In the genomic region with DNA sequence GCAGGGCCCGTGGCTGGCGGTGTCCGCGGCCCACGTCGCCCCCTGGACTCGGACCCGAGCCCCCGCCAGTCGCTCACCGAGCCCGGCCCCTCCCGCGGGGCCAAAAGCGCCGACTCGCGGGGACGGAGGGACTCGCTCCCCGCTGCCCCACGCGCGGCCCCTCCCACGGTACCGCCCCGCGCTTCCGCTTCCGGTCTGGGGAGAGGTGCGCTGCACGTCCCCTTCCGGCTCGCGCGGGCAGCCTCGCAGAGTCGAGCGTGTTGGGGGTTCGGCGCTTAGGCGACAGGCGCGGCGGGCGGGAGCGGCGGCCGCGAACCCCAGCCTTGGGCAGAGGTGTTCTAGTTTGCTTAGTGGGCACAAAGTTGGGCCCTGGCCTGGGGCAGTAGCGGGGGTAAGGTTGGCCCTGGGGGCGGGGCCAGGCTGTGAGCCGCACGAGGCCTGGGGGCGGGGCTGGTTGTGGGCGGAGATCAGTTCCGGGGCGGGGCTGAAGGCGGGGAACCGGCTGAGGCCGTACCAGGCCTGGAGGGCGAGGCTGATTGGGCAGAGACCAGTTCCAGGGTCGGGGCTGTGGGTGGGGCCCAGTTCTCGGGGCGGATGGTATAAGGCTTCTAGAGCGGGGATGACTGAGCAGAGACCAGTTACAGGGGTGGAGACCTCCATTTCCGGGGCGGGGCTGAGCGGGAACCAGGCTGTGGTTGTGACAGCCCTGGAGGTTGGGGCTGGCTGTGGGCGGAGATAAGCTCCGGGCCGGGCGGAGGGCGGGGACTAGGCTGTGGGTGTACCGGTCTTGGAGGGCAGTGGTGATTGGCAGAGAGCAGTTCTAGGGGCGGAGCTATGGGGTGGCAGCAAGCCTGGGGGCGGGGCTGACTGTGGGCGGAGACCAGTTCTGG, we compare ENCODE assay signal across 8 cellular contexts. TPM values are rescaled to one million over a fixed set of nuclear protein-coding genes. Genes with fewer than 3 reads are reported as not detected.
DNase-seq lines count a peak whose midpoint lies in the region; ATAC-seq, FAIRE-seq and TF ChIP-seq lines count a peak whose summit lies in the region.

A gene (plus strand): TSS at position 246 of the 890 bp plus-strand sequence. CDS start 10,302 bp downstream, outside the sequence.
A gene (minus strand): TSS at position 173 of the 890 bp plus-strand sequence. CDS start 9,645 bp downstream, outside the sequence.

- H3K79me2 ChIP-seq in H1 (ENCODE audit: control insufficient read depth in 1 of 2, insufficient read depth in 2 of 2, low read length in 2 of 2): no peaks in the 10 kb centered on the region
- no peaks in the 10 kb centered on the region for H3K79me2 ChIP-seq in mesendoderm (ENCODE audit: control insufficient read depth, insufficient read depth, low read length)

- H3K27me3 Mint-ChIP-seq in activated CD8-positive, alpha-beta memory T cell treated with anti-CD3 and anti-CD28 coated beads, Interleukin-2, amount 10 ng/mL, durations not matched to agents 7 days and 5 days: no peaks in the 10 kb centered on the region

- no peak within 1 kb of the TSS for H3K23ac ChIP-seq in H1 (ENCODE audit: insufficient read length)
- no peak within 1 kb of the TSS for H3K23ac ChIP-seq in mesendoderm (ENCODE audit: low read length)

- no peak within 1 kb of the TSS for H2AK5ac ChIP-seq in H1 (ENCODE audit: low read depth, low read length)
- H2AK5ac ChIP-seq in mesendoderm (ENCODE audit: low read length): no peak within 1 kb of the TSS

- H3K27ac ChIP-seq in C4-2B (peak within 1 kb of the TSS; percentile 82), H1 (ENCODE audit: low read depth, low read length) (peak within 1 kb of the TSS; percentile 41; the same call in 1 of the 2 replicates), mesendoderm (ENCODE audit: low read depth, low read length) (peak within 1 kb of the TSS; percentile 88)

- no peak within 1 kb of the TSS for H3K14ac ChIP-seq in H1 (ENCODE audit: insufficient read length)

- H3K36me3 Mint-ChIP-seq in activated CD8-positive, alpha-beta memory T cell treated with anti-CD3 and anti-CD28 coated beads, Interleukin-2, amount 10 ng/mL, durations not matched to agents 7 days and 5 days: peaks cover 13% of the 10 kb centered on the region

- H4K91ac ChIP-seq in H1 (replicated peaks; ENCODE audit: insufficient read length, low read length): no peak within 1 kb of the TSS

- H3K4me1 ChIP-seq in H1 (replicated peaks in 1 of 4; ENCODE audit: control insufficient read depth in 3 of 4, insufficient read depth in 4 of 4, low read length in 3 of 4) (no peaks in the 10 kb centered on the region), mesendoderm (ENCODE audit: control insufficient read depth, low read depth, low read length) (no peaks in the 10 kb centered on the region)

- H4K5ac ChIP-seq in H1 (ENCODE audit: insufficient read length, low read depth, low read length) (peak within 1 kb of the TSS; percentile 62), mesendoderm (ENCODE audit: low read length) (no peak within 1 kb of the TSS)

- no peak within 1 kb of the TSS for H3K4ac ChIP-seq in H1 (replicated peaks; ENCODE audit: insufficient read length, low read depth, low read length)
- H3K4ac ChIP-seq in mesendoderm (ENCODE audit: low read depth, low read length): no peak within 1 kb of the TSS

- H3K79me1 ChIP-seq in H1 (ENCODE audit: low read depth, low read length) (no peaks in the 10 kb centered on the region), mesendoderm (ENCODE audit: low read length) (no peaks in the 10 kb centered on the region)

- peaks cover 16% of the 10 kb centered on the region for H3K4me1 Mint-ChIP-seq in activated CD8-positive, alpha-beta memory T cell treated with anti-CD3 and anti-CD28 coated beads, Interleukin-2, amount 10 ng/mL, durations not matched to agents 7 days and 5 days

- TF ChIP-seq CTCF in C4-2B (conservative IDR thresholded peaks at IDR 0.05) (peak; percentile 71), H1 (IDR thresholded peaks at IDR 0.05; ENCODE audit: control extremely low read depth in 1 of 3, insufficient read depth in 1 of 3, low read depth in 1 of 3, low read length in 3 of 3) (no peak)

- TF ChIP-seq EP300 in H1 (IDR thresholded peaks at IDR 0.05; ENCODE audit: borderline replicate concordance in 1 of 2, low read depth in 2 of 2, low read length in 2 of 2): no peak

- H2AFZ ChIP-seq in H1 (ENCODE audit: low read length): peak within 1 kb of the TSS; percentile 48; the same call in 1 of the 2 replicates

- H3K36me3 ChIP-seq in H1 (ENCODE audit: control insufficient read depth in 2 of 4, insufficient read depth in 4 of 4, low read length in 3 of 4): peaks cover 0 to 4% (median 0%) of the 10 kb centered on the region in 4 experiments; a peak in 3 of 8 replicates
- no peaks in the 10 kb centered on the region for H3K36me3 ChIP-seq in mesendoderm (ENCODE audit: control insufficient read depth, insufficient read depth, low read length)

- TF ChIP-seq POLR2A in H1 (IDR thresholded peaks at IDR 0.05; ENCODE audit: control extremely low read depth in 1 of 2, low read depth in 2 of 2, low read length in 2 of 2): peak in 1 of 2 experiments; percentile 66; a peak in 1 of 3 replicates

- peak within 1 kb of the TSS; percentile 87 for H4K8ac ChIP-seq in H1 (ENCODE audit: extremely low read depth, insufficient read depth, low read length)
- no peak within 1 kb of the TSS for H4K8ac ChIP-seq in mesendoderm (ENCODE audit: low read depth, low read length)

- no peak; a peak in 1 of 4 replicates for TF ChIP-seq RAD21 in H1 (IDR thresholded peaks at IDR 0.05 in 1 of 2, conservative IDR thresholded peaks at IDR 0.05 in 1 of 2; ENCODE audit: low read depth in 2 of 2, low read length in 2 of 2)

- H2BK120ac ChIP-seq in H1 (replicated peaks; ENCODE audit: low read depth, low read length) (no peak within 1 kb of the TSS), mesendoderm (ENCODE audit: low read depth, low read length) (no peak within 1 kb of the TSS)

- peak within 1 kb of the TSS; percentile 62 to 81 (median 72); a peak in 6 of 7 replicates for H3K9ac ChIP-seq in H1 (replicated peaks in 1 of 4; ENCODE audit: extremely low read depth in 1 of 4, low read depth in 3 of 4, low read length in 3 of 4)
- peak within 1 kb of the TSS; percentile 83 for H3K9ac ChIP-seq in mesendoderm (ENCODE audit: low read length)

- H3K27ac Mint-ChIP-seq in activated CD8-positive, alpha-beta memory T cell treated with anti-CD3 and anti-CD28 coated beads, Interleukin-2, amount 10 ng/mL, durations not matched to agents 7 days and 5 days: peak within 1 kb of the TSS; percentile 95

- H3K27me3 ChIP-seq in H1 (replicated peaks in 1 of 4; ENCODE audit: control insufficient read depth in 3 of 4, extremely low read depth in 1 of 4, insufficient read depth in 3 of 4, low read length in 3 of 4) (no peaks in the 10 kb centered on the region), mesendoderm (ENCODE audit: insufficient read depth, low read length, poor library complexity) (no peaks in the 10 kb centered on the region)

- CTCF ChIA-PET in activated CD8-positive, alpha-beta memory T cell treated with anti-CD3 and anti-CD28 coated beads, Interleukin-2, amount 10 ng/mL, durations not matched to agents 7 days and 5 days (lab: Charles Lee): interaction anchor here (0.6 to 0.9 kb wide), 2 partner anchors 251 to 253 kb away, joined by 3 read pairs; no protein-coding TSS in a partner anchor
- CTCF ChIA-PET in H1 (lab: Charles Lee; ENCODE audit: partially characterized antibody): no interaction called here

- POLR2A ChIA-PET in H1 (lab: Charles Lee; ENCODE audit: partially characterized antibody): no interaction called here

- H3K56ac ChIP-seq in H1 (replicated peaks; ENCODE audit: insufficient read length, low read depth, low read length) (no peak within 1 kb of the TSS), mesendoderm (ENCODE audit: low read length) (peak within 1 kb of the TSS; percentile 89)

- no peak within 1 kb of the TSS for H2BK12ac ChIP-seq in H1 (ENCODE audit: low read depth, low read length)

- DNase-seq in HK-2 (ENCODE audit: unreplicated experiment): peak; percentile 99
- DNase-seq in NK-92 (lab: John Stamatoyannopoulos, UW; ENCODE audit: unreplicated experiment): peak; percentile 97
- DNase-seq in activated CD8-positive, alpha-beta memory T cell treated with anti-CD3 and anti-CD28 coated beads, Interleukin-2, amount 10 ng/mL, durations not matched to agents 7 days and 5 days: peak; percentile 100
- peak; percentile 80 to 86 for DNase-seq in H1 (ENCODE audit: low read depth in 1 of 2, low spot score in 2 of 2)
- DNase-seq in mesendoderm: peak; percentile 98
- peak; percentile 97 for DNase-seq in stimulated activated CD8-positive, alpha-beta memory T cell treated with anti-CD3 and anti-CD28 coated beads, Interleukin-15, amount 100 ng/mL, for 1 hour (ENCODE audit: low read depth)

- peak within 1 kb of the TSS; percentile 49 to 79 for H3K4me2 ChIP-seq in H1 (ENCODE audit: insufficient read depth in 1 of 2, low read depth in 2 of 2, low read length in 2 of 2)
- peak within 1 kb of the TSS; percentile 62 for H3K4me2 ChIP-seq in mesendoderm (ENCODE audit: low read length)

- peaks cover 3% of the 10 kb centered on the region for H3K9me3 Mint-ChIP-seq in activated CD8-positive, alpha-beta memory T cell treated with anti-CD3 and anti-CD28 coated beads, Interleukin-2, amount 10 ng/mL, durations not matched to agents 7 days and 5 days (ENCODE audit: low read depth)

- peaks cover 3 to 5% of the 10 kb centered on the region in 2 experiments; a peak in 3 of 4 replicates for H3K9me3 ChIP-seq in H1 (ENCODE audit: insufficient read depth in 2 of 2, low read depth in 1 of 2, low read length in 1 of 2)

- H2BK5ac ChIP-seq in H1 (ENCODE audit: low read depth, low read length) (no peak within 1 kb of the TSS), mesendoderm (ENCODE audit: low read length) (no peak within 1 kb of the TSS)

- no peaks in the 10 kb centered on the region for H4K20me1 ChIP-seq in H1 (replicated peaks in 1 of 2; ENCODE audit: control insufficient read depth in 1 of 2, insufficient read depth in 2 of 2, low read length in 2 of 2)

- H3K23me2 ChIP-seq in H1 (ENCODE audit: low read depth, low read length): no peaks in the 10 kb centered on the region; the same call in 1 of the 2 replicates

- FAIRE-seq in H1 (lab: Jason Lieb, UNC): peak; percentile 79

- H2BK20ac ChIP-seq in H1 (ENCODE audit: low read length): no peak within 1 kb of the TSS

- H3K4me3 Mint-ChIP-seq in activated CD8-positive, alpha-beta memory T cell treated with anti-CD3 and anti-CD28 coated beads, Interleukin-2, amount 10 ng/mL, durations not matched to agents 7 days and 5 days: peak within 1 kb of the TSS; percentile 81

- H3K18ac ChIP-seq in H1 (ENCODE audit: extremely low read depth, low read length): no peak within 1 kb of the TSS; the same call in 1 of the 2 replicates
- H3K18ac ChIP-seq in mesendoderm (ENCODE audit: low read length): peak within 1 kb of the TSS; percentile 21

- H3K4me3 ChIP-seq in H1 (ENCODE audit: extremely low read depth in 1 of 4, insufficient read depth in 2 of 4, low read depth in 3 of 4, low read length in 4 of 4) (peak within 1 kb of the TSS; percentile 72 to 92 (median 76)), mesendoderm (ENCODE audit: low read length) (peak within 1 kb of the TSS; percentile 80)

- H2BK15ac ChIP-seq in H1 (ENCODE audit: low read length): no peak within 1 kb of the TSS
- no peak within 1 kb of the TSS for H2BK15ac ChIP-seq in mesendoderm (replicated peaks; ENCODE audit: low read depth)

- peak; percentile 90 for ATAC-seq in GM19438 (IDR thresholded peaks at IDR 0.05; ENCODE audit: low read depth, unreplicated experiment)
- peak; percentile 96 for ATAC-seq in activated CD8-positive, alpha-beta memory T cell treated with anti-CD3 and anti-CD28 coated beads, Interleukin-2, amount 10 ng/mL, durations not matched to agents 7 days and 5 days

- 0% methylated on average over 50 of the region's 78 CpGs; no CpG with 5 or more reads in 1 of the 2 experiments for WGBS in H1 (ENCODE audit: extremely low coverage in 1 of 2, insufficient coverage in 1 of 2, insufficient read length in 1 of 2, insufficient replicate concordance in 2 of 2, low coverage in 1 of 2, low lambda C conversion rate in 2 of 2, missing lambda C conversion rate in 1 of 2), 2 experiments
- WGBS in mesendoderm (ENCODE audit: extremely low coverage, insufficient coverage, low lambda C conversion rate): no CpG with 5 or more reads among the region's 78 CpGs

RNA-seq across cellular contexts. Expression of the first gene that starts in this region (rescaled TPM):
- not detected for total RNA-seq in activated CD8-positive, alpha-beta memory T cell treated with anti-CD3 and anti-CD28 coated beads, Interleukin-2, amount 10 ng/mL, durations not matched to agents 7 days and 5 days
- not detected in 2 replicates for total RNA-seq in H1 (2021; fragmentation: NEBNext Ultra II Directional; extraction: Animal tissue kit (Norgen Biotek cat#: 25700))
- polyA plus RNA-seq in H1 (2011; rRNA removed): not detected in 2 replicates
- polyA plus RNA-seq in H1 (2011; cell fraction: cytosol; rRNA removed): not detected
- not detected for polyA plus RNA-seq in H1 (2011; cell fraction: nucleus; rRNA removed)
- polyA plus RNA-seq in H1 (2012, experiment 1 of 2): not detected in 4 replicates
- not detected for polyA plus RNA-seq in H1 (2012, experiment 2 of 2)
- polyA plus RNA-seq in H1 (2013, experiment 1 of 2): not detected
- not detected for polyA plus RNA-seq in H1 (2013, experiment 2 of 2)
- polyA minus RNA-seq in H1 (2011; rRNA and poly(A)+ RNA removed): not detected in 2 replicates
- not detected for polyA minus RNA-seq in H1 (2011; cell fraction: cytosol; rRNA and poly(A)+ RNA removed)
- not detected for polyA minus RNA-seq in H1 (2011; cell fraction: nucleus; rRNA and poly(A)+ RNA removed)
- polyA plus RNA-seq in mesendoderm (2013, experiment 1 of 2): not detected
- polyA plus RNA-seq in mesendoderm (2013, experiment 2 of 2): not detected

RNA-seq across cellular contexts. Expression of the second gene that starts in this region (rescaled TPM):
- 10 to 100 TPM; 16.0 to 26.3 TPM for total RNA-seq in activated CD8-positive, alpha-beta memory T cell treated with anti-CD3 and anti-CD28 coated beads, Interleukin-2, amount 10 ng/mL, durations not matched to agents 7 days and 5 days
- 4.3 and 4.6 TPM in 2 replicates for total RNA-seq in H1 (2021; fragmentation: NEBNext Ultra II Directional; extraction: Animal tissue kit (Norgen Biotek cat#: 25700))
- 14.3 and 17.4 TPM in 2 replicates for polyA plus RNA-seq in H1 (2011; rRNA removed)
- 25.0 TPM for polyA plus RNA-seq in H1 (2011; cell fraction: cytosol; rRNA removed)
- polyA plus RNA-seq in H1 (2011; cell fraction: nucleus; rRNA removed): 60.0 TPM
- polyA plus RNA-seq in H1 (2012, experiment 1 of 2): 14.2 to 17.3 TPM (median 16.0 TPM) in 4 replicates
- polyA plus RNA-seq in H1 (2012, experiment 2 of 2): 1.6 TPM
- 11.7 TPM for polyA plus RNA-seq in H1 (2013, experiment 1 of 2)
- polyA plus RNA-seq in H1 (2013, experiment 2 of 2): 11.4 TPM
- polyA minus RNA-seq in H1 (2011; rRNA and poly(A)+ RNA removed): 32.4 and 34.9 TPM in 2 replicates
- polyA minus RNA-seq in H1 (2011; cell fraction: cytosol; rRNA and poly(A)+ RNA removed): 25.5 TPM
- 37.5 TPM for polyA minus RNA-seq in H1 (2011; cell fraction: nucleus; rRNA and poly(A)+ RNA removed)
- polyA plus RNA-seq in mesendoderm (2013, experiment 1 of 2): 7.6 TPM
- polyA plus RNA-seq in mesendoderm (2013, experiment 2 of 2): 7.5 TPM

Comparison
In these comparisons a context has a peak if more than half of its experiments do, and no peak if none do; other contexts are left out.
1. Peak in every context shown above with its lines: DNase-seq, ATAC-seq, H3K4me3 ChIP-seq and H3K27ac ChIP-seq.